Comparison of ENCODE assay signal across 32 cellular contexts in genomic region chr18:392926-393325, GRCh38.
DNase-seq lines count a peak whose midpoint lies in the region; ATAC-seq and TF ChIP-seq lines count a peak whose summit lies in the region.
"Had no signal": no experiment of that assay in that cellular context is flagged by ENCODE, and none has a peak within 500 bp of the region (broad histone marks: within the 10 kb centered on the region; RNA-seq: fewer than 3 reads in every experiment).

No MANE protein-coding gene starts in this region.

- H3K79me1 ChIP-seq in H9 (ENCODE audit: insufficient read depth, low read depth, low read length, poor library complexity, severe bottlenecking): no peaks in the 10 kb centered on the region

- no peak overlapping the region for H3K18ac ChIP-seq in H9 (ENCODE audit: insufficient read length, low read depth, low read length)

- no peak overlapping the region for H2BK5ac ChIP-seq in H9 (ENCODE audit: insufficient read length, low read length)

- no peak overlapping the region for H2BK15ac ChIP-seq in H9 (ENCODE audit: low read depth, low read length)

- H3K4me2 ChIP-seq in smooth muscle cell: no peak overlapping the region
- no peak overlapping the region for H3K4me2 ChIP-seq in H9 (ENCODE audit: insufficient read depth, insufficient read length, low read length)

- in situ Hi-C loops in astrocyte of the spinal cord (cut with HindIII; ENCODE audit: low sequenced_read_pairs): no loop called here

- no peak overlapping the region for H2AK5ac ChIP-seq in H9 (ENCODE audit: insufficient read length, low read length)

- H2AFZ ChIP-seq in smooth muscle cell (ENCODE audit: low read depth) (no peak overlapping the region), H9 (ENCODE audit: low read length) (no peak overlapping the region)

- H3K4me1 ChIP-seq in right cardiac atrium (ENCODE audit: control insufficient read depth, insufficient read depth, low read length): peaks cover 4% of the 10 kb centered on the region
- H3K4me1 ChIP-seq in smooth muscle cell (ENCODE audit: low read depth): peaks cover 6% of the 10 kb centered on the region
- H3K4me1 ChIP-seq in H9 (ENCODE audit: insufficient read depth, low read length): no peaks in the 10 kb centered on the region

- peaks cover 1% of the 10 kb centered on the region for H3K27me3 Mint-ChIP-seq in H9 (ENCODE audit: low read depth)

- no peak overlapping the region for H3K14ac ChIP-seq in H9 (ENCODE audit: insufficient read depth, low read length)

- H3K4me3 ChIP-seq in right cardiac atrium (ENCODE audit: low read length): no peak overlapping the region
- no peak overlapping the region for H3K4me3 ChIP-seq in astrocyte of the spinal cord (ENCODE audit: low read depth, low read length)
- H3K4me3 ChIP-seq in smooth muscle cell: no peak overlapping the region
- H3K4me3 ChIP-seq: GM12878, heart right ventricle, lung, SJSA1, skin epidermis had no signal

- no peaks in the 10 kb centered on the region for H3K23me2 ChIP-seq in H9 (ENCODE audit: insufficient read length, low read depth, low read length, poor library complexity, severe bottlenecking)

- TF ChIP-seq CTCF in astrocyte of the spinal cord (IDR thresholded peaks at IDR 0.05; ENCODE audit: low read depth, low read length): no peak
- no peak for TF ChIP-seq CTCF in smooth muscle cell (IDR thresholded peaks at IDR 0.05; ENCODE audit: borderline replicate concordance, insufficient read depth, poor library complexity, severe bottlenecking)
- TF ChIP-seq CTCF in H9 (conservative IDR thresholded peaks at IDR 0.05): no peak

- H3K27ac ChIP-seq in right cardiac atrium (ENCODE audit: low read length): no peak overlapping the region
- H3K27ac ChIP-seq in smooth muscle cell (ENCODE audit: low read depth): no peak overlapping the region
- H3K27ac ChIP-seq in H9 (ENCODE audit: insufficient read length, low read depth, low read length): no peak overlapping the region
- H3K27ac ChIP-seq: skin epidermis had no signal

- no peak overlapping the region for H3T11ph ChIP-seq in H9 (ENCODE audit: low read length)

- no peak overlapping the region for H2BK120ac ChIP-seq in H9 (ENCODE audit: low read depth, low read length, poor library complexity, severe bottlenecking)

- intact Hi-C loops in left ventricle myocardium superior (cut with micrococcal nuclease): no loop called here
- intact Hi-C loops in right cardiac atrium (cut with DNase I): no loop called here

- DNase-seq in left ventricle myocardium superior: no peak
- DNase-seq in right cardiac atrium: no peak
- DNase-seq in astrocyte of the spinal cord (ENCODE audit: low read depth, low spot score): peak; percentile 47
- DNase-seq in iris pigment epithelial cell (ENCODE audit: low read depth): peak; percentile 32
- DNase-seq in HK-2 (ENCODE audit: unreplicated experiment): no peak
- no peak for DNase-seq in smooth muscle cell (lab: John Stamatoyannopoulos, UW; ENCODE audit: unreplicated experiment)
- DNase-seq in islet precursor cell: no peak
- no peak for DNase-seq in H9
- DNase-seq: activated B cell treated with CpG ODN at 0.5 μM for 24 hours; activated CD4-positive, alpha-beta T cell treated with anti-CD3 and anti-CD28 coated beads, Interleukin-2, amount 50 U/mL, for 1 hour; activated effector memory CD4-positive, alpha-beta T cell treated with anti-CD3 and anti-CD28 coated beads, Interleukin-2, amount 50 U/mL, for 16 hours; activated T-cell treated with anti-CD3 and anti-CD28 coated beads, Interleukin-2, amount 50 U/mL, for 24 hours; CD8-positive, alpha-beta T cell; cortex of kidney; effector memory CD8-positive, alpha-beta T cell; erythroblast; foreskin melanocyte; KBM-7; naive thymus-derived CD8-positive, alpha-beta T cell; NCI-H1092 treated with DMSO at 0.1 percent for 48 hours; NCI-H1694 treated with DMSO at 0.1 percent for 48 hours; NCI-H226; NCI-H748 treated with DMSO at 0.1 percent for 48 hours; occipital lobe; RPMI8226; stimulated activated naive CD8-positive, alpha-beta T cell treated with anti-CD3 and anti-CD28 coated beads, Interleukin-15, Interleukin-2, amounts not matched to agents 100 U/mL and 50 U/mL, for 24 hours had no signal

- H2BK20ac ChIP-seq in H9 (ENCODE audit: low read depth, low read length, poor library complexity, severe bottlenecking): no peak overlapping the region

- no peak overlapping the region for H3K9ac ChIP-seq in smooth muscle cell (ENCODE audit: low read depth)
- no peak overlapping the region for H3K9ac ChIP-seq in H9 (ENCODE audit: extremely low read depth, insufficient read length, low read length)

- no peak overlapping the region for H3K4me3 Mint-ChIP-seq in H9
- H3K4me3 Mint-ChIP-seq: activated B cell treated with CpG ODN at 0.5 μM for 24 hours; activated naive CD8-positive, alpha-beta T cell; activated T-cell treated with anti-CD3 and anti-CD28 coated beads, Interleukin-2, amount 50 U/mL, for 24 hours; CD8-positive, alpha-beta T cell; effector memory CD8-positive, alpha-beta T cell; naive thymus-derived CD8-positive, alpha-beta T cell had no signal

- H3K4ac ChIP-seq in H9 (ENCODE audit: low read depth, low read length): no peak overlapping the region

- no peak overlapping the region for H3K23ac ChIP-seq in H9 (ENCODE audit: insufficient read length, low read depth, low read length)

- peak; percentile 13 for ATAC-seq in left ventricle myocardium superior
- no peak for ATAC-seq in right cardiac atrium
- ATAC-seq: CD8-positive, alpha-beta T cell; effector memory CD8-positive, alpha-beta T cell; GM12878; naive thymus-derived CD8-positive, alpha-beta T cell; stimulated activated naive CD8-positive, alpha-beta T cell treated with anti-CD3 and anti-CD28 coated beads, Interleukin-15, Interleukin-2, amounts not matched to agents 100 U/mL and 50 U/mL, for 24 hours had no signal

- no peaks in the 10 kb centered on the region for H3K79me2 ChIP-seq in smooth muscle cell (ENCODE audit: low read depth)
- H3K79me2 ChIP-seq in H9 (ENCODE audit: insufficient read depth, low read length): no peaks in the 10 kb centered on the region

- H3K56ac ChIP-seq in H9 (ENCODE audit: insufficient read length, low read depth, low read length): no peak overlapping the region

- H4K5ac ChIP-seq in H9 (ENCODE audit: insufficient read length, low read depth, low read length): no peak overlapping the region

- H2BK12ac ChIP-seq in H9 (ENCODE audit: insufficient read length, low read depth, low read length): no peak overlapping the region

- H3K9me3 ChIP-seq in right cardiac atrium (ENCODE audit: control insufficient read depth, low read length) (no peaks in the 10 kb centered on the region), smooth muscle cell (replicated peaks; ENCODE audit: low read depth) (no peaks in the 10 kb centered on the region), H9 (ENCODE audit: control insufficient read depth, low read depth, low read length) (no peaks in the 10 kb centered on the region)
- H3K9me3 ChIP-seq: heart right ventricle, SJSA1 had no signal

- no peaks in the 10 kb centered on the region for H3K36me3 Mint-ChIP-seq in H9 (ENCODE audit: insufficient read depth in 1 of 3, low read depth in 3 of 3)
- H3K36me3 Mint-ChIP-seq: activated naive CD8-positive, alpha-beta T cell; CD8-positive, alpha-beta T cell; naive thymus-derived CD8-positive, alpha-beta T cell had no signal

- 48% methylated on average over 2 of the region's 2 CpGs for whole genome bisulfite sequencing in right cardiac atrium
- 73% methylated on average over 2 of the region's 2 CpGs for whole genome bisulfite sequencing in smooth muscle cell (ENCODE audit: low lambda C conversion rate)
- WGBS in H9 (ENCODE audit: extremely low coverage, insufficient read length, low lambda C conversion rate): no CpG with 5 or more reads among the region's 2 CpGs

- no peaks in the 10 kb centered on the region for H4K20me1 ChIP-seq in smooth muscle cell (ENCODE audit: low read depth)
- H4K20me1 ChIP-seq in H9 (ENCODE audit: control insufficient read depth, insufficient read depth, insufficient read length): no peaks in the 10 kb centered on the region

- no peak overlapping the region for H4K8ac ChIP-seq in H9 (replicated peaks; ENCODE audit: insufficient read length, low read depth, low read length)

- H3K27ac Mint-ChIP-seq in H9: no peak overlapping the region
- H3K27ac Mint-ChIP-seq: activated B cell treated with CpG ODN at 0.5 μM for 24 hours; activated naive CD8-positive, alpha-beta T cell; activated T-cell treated with anti-CD3 and anti-CD28 coated beads, Interleukin-2, amount 50 U/mL, for 24 hours; CD8-positive, alpha-beta T cell; effector memory CD8-positive, alpha-beta T cell; naive thymus-derived CD8-positive, alpha-beta T cell had no signal

- peaks cover 3 to 4% of the 10 kb centered on the region in 2 experiments; a peak in 2 of 4 replicates for H3K4me1 Mint-ChIP-seq in H9
- H3K4me1 Mint-ChIP-seq: activated B cell treated with CpG ODN at 0.5 μM for 24 hours; naive thymus-derived CD8-positive, alpha-beta T cell had no signal

- H3K27me3 ChIP-seq in right cardiac atrium (ENCODE audit: control insufficient read depth, insufficient read depth): no peaks in the 10 kb centered on the region
- no peaks in the 10 kb centered on the region for H3K27me3 ChIP-seq in smooth muscle cell (ENCODE audit: low read depth)
- H3K27me3 ChIP-seq in H9 (ENCODE audit: insufficient read depth, low read length): no peaks in the 10 kb centered on the region; the same call in 1 of the 2 replicates
- H3K27me3 ChIP-seq: heart right ventricle, SJSA1 had no signal

- no peaks in the 10 kb centered on the region for H3K9me3 Mint-ChIP-seq in H9
- H3K9me3 Mint-ChIP-seq: activated B cell treated with CpG ODN at 0.5 μM for 24 hours; activated T-cell treated with anti-CD3 and anti-CD28 coated beads, Interleukin-2, amount 50 U/mL, for 24 hours; CD8-positive, alpha-beta T cell; effector memory CD8-positive, alpha-beta T cell; naive thymus-derived CD8-positive, alpha-beta T cell had no signal

- H3F3A ChIP-seq in smooth muscle cell (ENCODE audit: low read depth): no peaks in the 10 kb centered on the region

- H4K91ac ChIP-seq in H9 (ENCODE audit: insufficient read length, low read depth, low read length): no peak overlapping the region

- H3K36me3 ChIP-seq in smooth muscle cell (ENCODE audit: low read depth): no peaks in the 10 kb centered on the region
- H3K36me3 ChIP-seq: heart right ventricle, SJSA1 had no signal

Comparison
In these comparisons a context has a peak if more than half of its experiments do, and no peak if none do; other contexts are left out.
1. DNase-seq: peak in astrocyte of the spinal cord (single experiment) and iris pigment epithelial cell (single experiment); none in left ventricle myocardium superior (single experiment), right cardiac atrium (0 of 3), HK-2 (single experiment), smooth muscle cell (single experiment), islet precursor cell (single experiment) and H9 (single experiment).